Comparison of ENCODE assay signal across 21 cellular contexts in genomic region chr5:178383301-178383918, GRCh38.
A peak's percentile ranks its signal among the peaks of the same experiment; 100 is the strongest.
DNase-seq lines count a peak whose midpoint lies in the region; ATAC-seq and TF ChIP-seq lines count a peak whose summit lies in the region.
"Had no signal": no experiment of that assay in that cellular context is flagged by ENCODE, and none has a peak within 500 bp of the region (broad histone marks: within the 10 kb centered on the region; RNA-seq: fewer than 3 reads in every experiment).

No MANE protein-coding gene starts in this region.

- intact Hi-C loops in heart left ventricle (cut with DNase I) (no loop called here), thyroid gland (cut with DNase I) (no loop called here)

- WGBS in heart left ventricle, 4 donors = 84 to 90% (median 88%) methylated on average over 13 of the region's 13 CpGs
- WGBS in thyroid gland, 2 donors = 86 to 89% methylated on average over 12 to 13 of the region's 13 CpGs

- H3K36me3 ChIP-seq in cardiac muscle cell (no peaks in the 10 kb centered on the region), heart left ventricle (no peaks in the 10 kb centered on the region), thyroid gland (no peaks in the 10 kb centered on the region)

- H3K27ac Mint-ChIP-seq in chondrocyte (ENCODE audit: unreplicated experiment) (no peak overlapping the region), neural crest cell (ENCODE audit: unreplicated experiment) (peak overlapping the region; percentile 31)
- H3K27ac Mint-ChIP-seq: B cell; CD4-positive, alpha-beta memory T cell had no signal

- H3K9me3 ChIP-seq in cardiac muscle cell (ENCODE audit: low read depth) = no peaks in the 10 kb centered on the region
- H3K9me3 ChIP-seq in heart left ventricle = no peaks in the 10 kb centered on the region
- no peaks in the 10 kb centered on the region for H3K9me3 ChIP-seq in thyroid gland

- TF ChIP-seq CTCF in cardiac muscle cell (IDR thresholded peaks at IDR 0.05; ENCODE audit: low read depth, low read length) = no peak
- TF ChIP-seq CTCF in heart left ventricle (IDR thresholded peaks at IDR 0.05) = no peak
- no peak for TF ChIP-seq CTCF in chondrocyte (IDR thresholded peaks at IDR 0.05)
- no peak for TF ChIP-seq CTCF in neural crest cell (conservative IDR thresholded peaks at IDR 0.05)
- no peak for TF ChIP-seq CTCF in thyroid gland (IDR thresholded peaks at IDR 0.05)

- no peaks in the 10 kb centered on the region for H3K27me3 ChIP-seq in cardiac muscle cell
- H3K27me3 ChIP-seq in heart left ventricle = peaks cover 0 to 45% (median 4%) of the 10 kb centered on the region in 9 donors
- H3K27me3 ChIP-seq in thyroid gland = no peaks in the 10 kb centered on the region

- H3K27ac ChIP-seq in cardiac muscle cell = peak overlapping the region; percentile 47
- H3K27ac ChIP-seq in heart left ventricle = no peak overlapping the region
- H3K27ac ChIP-seq in thyroid gland = peak overlapping the region; percentile 76 to 90 (median 88)
- H3K27ac ChIP-seq: GM23248 had no signal

- H3K4me1 Mint-ChIP-seq in chondrocyte (ENCODE audit: low read depth) (peaks cover 2% of the 10 kb centered on the region), neural crest cell (peaks cover 54% of the 10 kb centered on the region)

- no peaks in the 10 kb centered on the region for H3K36me3 Mint-ChIP-seq in chondrocyte (ENCODE audit: low read depth)
- no peaks in the 10 kb centered on the region for H3K36me3 Mint-ChIP-seq in neural crest cell (ENCODE audit: low read depth)
- H3K36me3 Mint-ChIP-seq: CD4-positive, alpha-beta memory T cell had no signal

- H3K4me1 ChIP-seq in cardiac muscle cell (ENCODE audit: low read depth) = peaks cover 54% of the 10 kb centered on the region
- peaks cover 0 to 10% (median 0%) of the 10 kb centered on the region in 12 donors for H3K4me1 ChIP-seq in heart left ventricle
- H3K4me1 ChIP-seq in thyroid gland = peaks cover 30 to 46% of the 10 kb centered on the region in 2 donors

- no peak for ATAC-seq in heart left ventricle
- no peak for ATAC-seq in GM18502 (IDR thresholded peaks at IDR 0.05; ENCODE audit: poor library complexity, unreplicated experiment)
- ATAC-seq in HG03025 (IDR thresholded peaks at IDR 0.05; ENCODE audit: low FRiP score, unreplicated experiment) = no peak
- ATAC-seq: GM12878, HCT116 had no signal

- DNase-seq in cardiac muscle cell (ENCODE audit: low read depth in 1 of 2, low spot score in 1 of 2) = no peak
- no peak for DNase-seq in heart left ventricle
- DNase-seq in chondrocyte (ENCODE audit: low spot score) = peak; percentile 71
- no peak for DNase-seq in neural crest cell (ENCODE audit: low read depth, low spot score)
- no peak for DNase-seq in thyroid gland
- no peak for DNase-seq in retina
- DNase-seq: Calu3; CD4-positive, alpha-beta memory T cell; EL; NCI-H1694; NCI-H2081 treated with DMSO at 0.1 percent for 48 hours; NCI-H510A treated with DMSO at 0.1 percent for 48 hours; NCI-H774; OCI-M1 had no signal

- H3K4me3 Mint-ChIP-seq in chondrocyte (ENCODE audit: unreplicated experiment) (no peak overlapping the region), neural crest cell (peak overlapping the region; percentile 63)
- H3K4me3 Mint-ChIP-seq: B cell; CD4-positive, alpha-beta memory T cell had no signal

- H3K27me3 Mint-ChIP-seq in chondrocyte (ENCODE audit: low read depth) (peaks cover 17% of the 10 kb centered on the region), neural crest cell (ENCODE audit: low read depth) (no peaks in the 10 kb centered on the region)

- no peak for TF ChIP-seq POLR2A in heart left ventricle (IDR thresholded peaks at IDR 0.05)
- TF ChIP-seq POLR2A in thyroid gland (IDR thresholded peaks at IDR 0.05) = no peak

- H3K9me3 Mint-ChIP-seq in chondrocyte (ENCODE audit: low read depth) = no peaks in the 10 kb centered on the region
- no peaks in the 10 kb centered on the region for H3K9me3 Mint-ChIP-seq in neural crest cell

- no peak overlapping the region for H3K4me3 ChIP-seq in cardiac muscle cell
- peak overlapping the region in 2 of 12 donors; percentile 24 to 25 for H3K4me3 ChIP-seq in heart left ventricle
- no peak overlapping the region for H3K4me3 ChIP-seq in thyroid gland (replicated peaks in 1 of 3)
- H3K4me3 ChIP-seq: GM12878, GM23248, K562 had no signal

Comparison
In these comparisons a context has a peak if more than half of its experiments do, and no peak if none do; other contexts are left out.
1. H3K27ac ChIP-seq: peak in cardiac muscle cell (single experiment) and thyroid gland (3 of 3); none in heart left ventricle (0 of 12).